In genomic region chr9:118529624-118530214, GRCh38 we compare ENCODE assay signal across 14 cellular contexts.
DNase-seq lines count a peak whose midpoint lies in the region; ATAC-seq and TF ChIP-seq lines count a peak whose summit lies in the region.
"Had no signal": no experiment of that assay in that cellular context is flagged by ENCODE, and none has a peak within 500 bp of the region (broad histone marks: within the 10 kb centered on the region; RNA-seq: fewer than 3 reads in every experiment).

No MANE protein-coding gene starts in this region.

- peak; percentile 68 for DNase-seq in GM12865 (ENCODE audit: low read depth)
- DNase-seq in NCI-H2196 (lab: John Stamatoyannopoulos, UW; ENCODE audit: unreplicated experiment), result no peak
- no peak for DNase-seq in germinal center (ENCODE audit: low spot score)
- DNase-seq in activated CD4-positive, CD25-positive, alpha-beta regulatory T cell treated with anti-CD3 and anti-CD28 coated beads, Interleukin-2, amount 50 U/mL, for 72 hours, result no peak
- no peak for DNase-seq in superior temporal gyrus (ENCODE audit: extremely low spot score)
- DNase-seq: activated CD4-positive, alpha-beta T cell treated with anti-CD3 and anti-CD28 coated beads, Interleukin-2, amount 50 U/mL, for 4 hours; activated naive CD8-positive, alpha-beta T cell treated with anti-CD3 and anti-CD28 coated beads for 36 hours; H9; lower lobe of right lung; NCI-H446; trophoblast cell had no signal

- H3K4me3 ChIP-seq in GM12865 (ENCODE audit: low read depth, low read length), result no peak overlapping the region
- H3K4me3 ChIP-seq: lower lobe of right lung had no signal

- ATAC-seq in GM19372 (IDR thresholded peaks at IDR 0.05; ENCODE audit: low read depth, unreplicated experiment), result peak; percentile 81
- ATAC-seq in HG02759 (IDR thresholded peaks at IDR 0.05; ENCODE audit: unreplicated experiment), result peak; percentile 98
- ATAC-seq in HG03520 (IDR thresholded peaks at IDR 0.05; ENCODE audit: unreplicated experiment), result peak; percentile 88
- ATAC-seq: lower lobe of right lung had no signal

- no peak for TF ChIP-seq CTCF in GM12865 (IDR thresholded peaks at IDR 0.05; ENCODE audit: insufficient read depth, low read depth, low read length, missing control alignments)
